In the genomic region with DNA sequence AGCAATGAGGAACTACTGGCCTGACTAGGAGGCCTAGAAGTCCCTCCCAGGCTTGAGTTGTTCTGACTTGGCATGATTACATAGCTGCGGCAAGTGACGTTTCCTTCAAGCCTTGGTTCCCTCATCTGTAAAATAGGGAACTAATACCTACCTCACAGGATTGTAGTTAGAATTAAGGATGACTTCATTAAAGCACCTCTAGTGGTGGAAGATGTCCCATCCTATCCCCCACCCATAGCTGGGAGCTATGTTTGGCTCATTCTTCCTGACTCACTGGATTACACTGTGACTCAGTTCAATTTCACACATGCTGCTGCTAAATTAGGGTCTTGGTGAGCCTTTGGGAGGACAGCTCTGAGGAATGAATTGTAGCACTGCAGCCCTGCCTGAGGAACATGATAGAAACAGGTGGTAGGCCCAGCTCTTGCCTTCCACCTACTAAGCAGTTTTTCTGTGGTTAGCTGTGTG, we compare ENCODE assay signal across 8 cellular contexts. TPM values are rescaled to one million over a fixed set of nuclear protein-coding genes. Genes with fewer than 3 reads are reported as not detected.
DNase-seq lines count a peak whose midpoint lies in the region; ATAC-seq, FAIRE-seq and TF ChIP-seq lines count a peak whose summit lies in the region.

No MANE protein-coding gene starts in this region.

- CTCF ChIA-PET in AG04450 (lab: Charles Lee): interaction anchor here (0.6 to 8.4 kb wide), 4 partner anchors 13 to 344 kb away, joined by 4 to 61 read pairs (median 18); partner anchors contain the start of gene NAV1

- FAIRE-seq in GM19239 (lab: Jason Lieb, UNC): peak; percentile 83

- H3K9me3 ChIP-seq in AG04450 (ENCODE audit: control insufficient read depth, insufficient read depth, low read length): no peaks in the 10 kb centered on the region

- no peak overlapping the region for H3K4me3 ChIP-seq in AG04450 (ENCODE audit: low read depth, low read length)
- H3K4me3 ChIP-seq in skeletal muscle cell (ENCODE audit: low read depth, low read length): no peak overlapping the region

- ATAC-seq in HG02678 (IDR thresholded peaks at IDR 0.05; ENCODE audit: unreplicated experiment) (no peak), GM18867 (IDR thresholded peaks at IDR 0.05; ENCODE audit: unreplicated experiment) (no peak)

- peak; percentile 49 for TF ChIP-seq CTCF in AG04450 (IDR thresholded peaks at IDR 0.05; ENCODE audit: low read depth, low read length)

- POLR2A ChIA-PET in AG04450 (lab: Yijun Ruan, JAX): interaction anchor here (0.5 to 1.8 kb wide), 4 partner anchors 13 to 115 kb away, joined by 3 to 12 read pairs (median 8); partner anchors contain the start of gene LMOD1

- DNase-seq in AG04450 (ENCODE audit: low read depth, low spot score) (no peak), GM19239 (ENCODE audit: insufficient read length, low spot score) (no peak), NCI-H460 (ENCODE audit: extremely low read depth, low read depth) (peak; percentile 68), dedifferentiated amniotic fluid mesenchymal stem cell (ENCODE audit: extremely low spot score) (peak; percentile 32), skeletal muscle cell (ENCODE audit: low read depth) (peak; percentile 52), iPS-NIHi7 (ENCODE audit: extremely low spot score) (no peak)

- no peaks in the 10 kb centered on the region for H3K27me3 ChIP-seq in AG04450 (ENCODE audit: control insufficient read depth, insufficient read depth, low read length)

- H3K27ac ChIP-seq in AG04450 (ENCODE audit: low read depth, low read length): peak overlapping the region; percentile 49

RNA-seq across cellular contexts. Expression of gene SHISA4, which starts 6.0 kb away (rescaled TPM):
- polyA plus RNA-seq in AG04450 (2011; rRNA removed): 24.4 and 36.4 TPM in 2 replicates
- polyA minus RNA-seq in AG04450 (2011; rRNA and poly(A)+ RNA removed): 24.8 and 25.7 TPM in 2 replicates
- 11.4 and 12.1 TPM in 2 replicates for total RNA-seq in NCI-H460 (2014; rRNA removed; shearing (Covaris generic))
- 6.2 and 14.4 TPM in 2 replicates for polyA plus RNA-seq in NCI-H460 (2014; cell fraction: nucleus; rRNA removed)

RNA-seq across cellular contexts. Expression of gene IPO9, which starts 53.7 kb away (rescaled TPM):
- polyA plus RNA-seq in AG04450 (2011; rRNA removed): 55.5 and 57.9 TPM in 2 replicates
- 38.9 and 43.6 TPM in 2 replicates for polyA minus RNA-seq in AG04450 (2011; rRNA and poly(A)+ RNA removed)
- 25.5 and 27.6 TPM in 2 replicates for total RNA-seq in NCI-H460 (2014; rRNA removed; shearing (Covaris generic))
- 28.6 and 46.9 TPM in 2 replicates for polyA plus RNA-seq in NCI-H460 (2014; cell fraction: nucleus; rRNA removed)

Comparison
In these comparisons a context has a peak if more than half of its experiments do, and no peak if none do; other contexts are left out.
1. DNase-seq: peak in NCI-H460 (single experiment), dedifferentiated amniotic fluid mesenchymal stem cell (single experiment) and skeletal muscle cell (single experiment); none in AG04450 (single experiment), GM19239 (single experiment) and iPS-NIHi7 (single experiment).